ENCODE assay signal across 11 cellular contexts in the genomic region with DNA sequence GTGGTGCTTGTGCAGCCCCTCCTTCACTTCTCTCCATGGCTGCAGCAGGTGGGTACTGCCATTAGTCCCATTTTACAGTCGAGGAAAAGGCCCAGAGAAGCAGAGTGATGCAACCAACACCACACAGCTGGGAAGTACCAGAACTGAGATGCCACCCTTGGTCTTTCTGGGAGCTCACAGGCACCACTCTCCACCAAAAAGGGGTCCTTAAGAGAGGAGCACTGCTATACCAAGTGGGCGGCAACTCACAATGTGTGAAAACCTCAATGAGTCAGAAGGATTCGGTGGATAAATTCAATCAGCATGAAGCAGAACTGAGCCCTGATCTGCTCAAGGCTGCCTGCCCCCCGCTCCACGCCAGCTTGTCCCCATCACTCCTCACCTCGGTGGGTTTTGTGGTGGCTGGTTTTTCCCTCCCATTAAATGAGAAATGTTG.
DNase-seq lines count a peak whose midpoint lies in the region; ATAC-seq lines count a peak whose summit lies in the region.
"Had no signal": no experiment of that assay in that cellular context is flagged by ENCODE, and none has a peak within 500 bp of the region (broad histone marks: within the 10 kb centered on the region; RNA-seq: fewer than 3 reads in every experiment).

No MANE protein-coding gene starts in this region.

- intact Hi-C loops in posterior vena cava (cut with DNase I), result no loop called here

- peak; percentile 69 to 74 for DNase-seq in activated T-cell treated with anti-CD3 and anti-CD28 coated beads, Interleukin-2, amount 50 U/mL, for 48 hours
- DNase-seq in stimulated activated CD4-positive, alpha-beta T cell treated with anti-CD3 and anti-CD28 coated beads, Interleukin-4, amount 100 ng/mL, for 1 hour, result peak; percentile 22
- DNase-seq in posterior vena cava (ENCODE audit: low spot score), result no peak
- DNase-seq: NCI-H510A, small intestine had no signal

- ATAC-seq in GM18502 (IDR thresholded peaks at IDR 0.05; ENCODE audit: poor library complexity, unreplicated experiment) (peak; percentile 76), GM21529 (IDR thresholded peaks at IDR 0.05; ENCODE audit: unreplicated experiment) (peak; percentile 62), HG03139 (IDR thresholded peaks at IDR 0.05; ENCODE audit: unreplicated experiment) (no peak), HG03045 (IDR thresholded peaks at IDR 0.05; ENCODE audit: unreplicated experiment) (no peak), HG03457 (IDR thresholded peaks at IDR 0.05; ENCODE audit: unreplicated experiment) (no peak)
- ATAC-seq: GM23338 had no signal

Comparison
In these comparisons a context has a peak if more than half of its experiments do, and no peak if none do; other contexts are left out.
1. ATAC-seq: peak in GM18502 (single experiment) and GM21529 (single experiment); none in HG03139 (single experiment), HG03045 (single experiment) and HG03457 (single experiment).